In genomic region chr16:81220369-81220768, GRCh38 we compare ENCODE assay signal across 28 cellular contexts. TPM values are rescaled to one million over a fixed set of nuclear protein-coding genes. Genes with fewer than 3 reads are reported as not detected.
"Had no signal": no experiment of that assay in that cellular context is flagged by ENCODE, and none has a peak within 500 bp of the region (broad histone marks: within the 10 kb centered on the region; RNA-seq: fewer than 3 reads in every experiment).

No MANE protein-coding gene starts in this region.

- H3K4me1 Mint-ChIP-seq: activated CD4-positive, alpha-beta T cell treated with anti-CD3 and anti-CD28 coated beads for 36 hours; central memory CD8-positive, alpha-beta T cell had no signal

- H3K4me1 ChIP-seq: gastrocnemius medialis, left lung, lower lobe of right lung, pancreas, psoas muscle, thyroid gland had no signal

- H3K27ac Mint-ChIP-seq: activated CD4-positive, alpha-beta T cell treated with anti-CD3 and anti-CD28 coated beads for 36 hours; activated naive CD8-positive, alpha-beta T cell; activated T-cell treated with anti-CD3 and anti-CD28 coated beads, Interleukin-2, amount 50 U/mL, for 72 hours; natural killer cell treated with Interleukin-12 subunit alpha and Interleukin-12 subunit beta and Interleukin-15 and Interleukin-18, amount 100 ng/mL, for 72 hours; stimulated activated naive B cell treated with anti-CD40 and anti-IgM and Interleukin-4, amounts not matched to agents 10 μg/mL and 1 μg/mL and 100 μg/mL, for 72 hours had no signal

- H3K36me3 ChIP-seq: gastrocnemius medialis, left lung, lower lobe of right lung, pancreas, stomach, thyroid gland had no signal

- H3K9me3 Mint-ChIP-seq: activated T-cell treated with anti-CD3 and anti-CD28 coated beads, Interleukin-2, amount 50 U/mL, for 72 hours; central memory CD8-positive, alpha-beta T cell; natural killer cell treated with Interleukin-12 subunit alpha and Interleukin-12 subunit beta and Interleukin-15 and Interleukin-18, amount 100 ng/mL, for 72 hours; stimulated activated naive B cell treated with anti-CD40 and anti-IgM and Interleukin-4, amounts not matched to agents 10 μg/mL and 1 μg/mL and 100 μg/mL, for 72 hours had no signal

- H3K4me3 Mint-ChIP-seq: activated CD4-positive, alpha-beta T cell treated with anti-CD3 and anti-CD28 coated beads for 36 hours; activated naive CD8-positive, alpha-beta T cell; activated T-cell treated with anti-CD3 and anti-CD28 coated beads, Interleukin-2, amount 50 U/mL, for 72 hours; central memory CD8-positive, alpha-beta T cell; natural killer cell treated with Interleukin-12 subunit alpha and Interleukin-12 subunit beta and Interleukin-15 and Interleukin-18, amount 100 ng/mL, for 72 hours; stimulated activated naive B cell treated with anti-CD40 and anti-IgM and Interleukin-4, amounts not matched to agents 10 μg/mL and 1 μg/mL and 100 μg/mL, for 72 hours had no signal

- H3K9me3 ChIP-seq: gastrocnemius medialis, left lung, lower lobe of right lung, mucosa of descending colon, pancreas, psoas muscle, stomach, thyroid gland had no signal

- H3K36me3 Mint-ChIP-seq: activated naive CD8-positive, alpha-beta T cell; natural killer cell treated with Interleukin-12 subunit alpha and Interleukin-12 subunit beta and Interleukin-15 and Interleukin-18, amount 100 ng/mL, for 72 hours; stimulated activated naive B cell treated with anti-CD40 and anti-IgM and Interleukin-4, amounts not matched to agents 10 μg/mL and 1 μg/mL and 100 μg/mL, for 72 hours had no signal

- H3K27me3 ChIP-seq: gastrocnemius medialis, pancreas, stomach, thyroid gland had no signal

- FAIRE-seq: bronchial epithelial cell, islet of Langerhans, pancreas had no signal

- DNase-seq: activated CD4-positive, alpha-beta T cell treated with anti-CD3 and anti-CD28 coated beads for 36 hours; activated CD4-positive, CD25-positive, alpha-beta regulatory T cell; activated naive CD4-positive, alpha-beta T cell treated with Interleukin-2 at 50 U/mL for 16 hours; activated T-cell treated with anti-CD3 and anti-CD28 coated beads for 4 hours; activated T-cell treated with anti-CD3 and anti-CD28 coated beads, Interleukin-2, amount 50 U/mL, for 72 hours; anterior cingulate cortex; dermis blood vessel endothelial cell; effector CD8-positive, alpha-beta T cell; gastrocnemius medialis; glutamatergic neuron; left lung; lower lobe of right lung; mesendoderm; mucosa of descending colon; nucleus accumbens; pancreas; psoas muscle; stimulated activated CD4-positive, alpha-beta T cell treated with anti-CD3 and anti-CD28 coated beads, Interleukin-15, amount 100 ng/mL, for 24 hours; stimulated activated CD4-positive, alpha-beta T cell treated with anti-CD3 and anti-CD28 coated beads, Interleukin-2, amount 100 ng/mL, for 24 hours; stimulated activated naive B cell treated with anti-CD40 and anti-IgM and Interleukin-4, amounts not matched to agents 10 μg/mL and 1 μg/mL and 100 μg/mL, for 72 hours; stomach; thyroid gland had no signal

- H3K4me3 ChIP-seq: gastrocnemius medialis, left lung, lower lobe of right lung, mucosa of descending colon, pancreas, psoas muscle, stomach, thyroid gland had no signal

- H3K27ac ChIP-seq: gastrocnemius medialis, left lung, lower lobe of right lung, pancreas, psoas muscle, stomach, thyroid gland had no signal

RNA-seq across cellular contexts. Expression of gene BCO1, which starts 18.1 kb away (rescaled TPM):
- total RNA-seq: activated CD4-positive, alpha-beta T cell treated with anti-CD3 and anti-CD28 coated beads for 36 hours; activated T-cell treated with anti-CD3 and anti-CD28 coated beads, Interleukin-2, amount 50 U/mL, for 72 hours; bronchial epithelial cell; dermis blood vessel endothelial cell; gastrocnemius medialis; myocyte; natural killer cell treated with Interleukin-12 subunit alpha and Interleukin-12 subunit beta and Interleukin-15 and Interleukin-18, amount 100 ng/mL, for 72 hours; psoas muscle had no signal
